In genomic region chr16:11989238-11990160, GRCh38 we compare ENCODE assay signal across 14 cellular contexts.
DNase-seq lines count a peak whose midpoint lies in the region; ATAC-seq and TF ChIP-seq lines count a peak whose summit lies in the region.
"Had no signal": no experiment of that assay in that cellular context is flagged by ENCODE, and none has a peak within 500 bp of the region (broad histone marks: within the 10 kb centered on the region; RNA-seq: fewer than 3 reads in every experiment).

No MANE protein-coding gene starts in this region.

- CTCF ChIA-PET in GM10248 (lab: Yijun Ruan, JAX): interaction anchor here (1.0 to 2.8 kb wide), 3 partner anchors 9 to 40 kb away, joined by 3 to 8 read pairs (median 3); partner anchors contain the start of gene SNX29

- TF ChIP-seq CTCF in GM10248 (IDR thresholded peaks at IDR 0.05; ENCODE audit: control extremely low read depth, extremely low read depth, low read depth, missing control alignments) (no peak), fibroblast of mammary gland (conservative IDR thresholded peaks at IDR 0.05; ENCODE audit: control insufficient read depth, insufficient read depth, low read depth, low read length) (no peak), tibial artery (IDR thresholded peaks at IDR 0.05) (no peak)

- ATAC-seq in HG03460 (IDR thresholded peaks at IDR 0.05; ENCODE audit: unreplicated experiment) (peak; percentile 39), GM18520 (IDR thresholded peaks at IDR 0.05; ENCODE audit: unreplicated experiment) (no peak)
- ATAC-seq: activated CD8-positive, alpha-beta T cell treated with anti-CD3 and anti-CD28 coated beads for 36 hours had no signal

- no peaks in the 10 kb centered on the region for H3K36me3 ChIP-seq in tibial artery
- H3K36me3 ChIP-seq: breast epithelium, Peyer's patch had no signal

- H3K4me3 ChIP-seq in fibroblast of mammary gland (ENCODE audit: control insufficient read depth, low read depth, low read length): no peak overlapping the region
- H3K4me3 ChIP-seq in tibial artery: no peak overlapping the region
- H3K4me3 ChIP-seq: breast epithelium, Peyer's patch had no signal

- intact Hi-C loops in tibial artery (cut with DNase I; ENCODE audit: low total_unique reads): no loop called here

- POLR2A ChIA-PET in GM10248 (lab: Yijun Ruan, JAX): no interaction called here

- H3K27me3 ChIP-seq in tibial artery: no peaks in the 10 kb centered on the region
- H3K27me3 ChIP-seq: breast epithelium, Peyer's patch had no signal

- H3K27ac ChIP-seq in tibial artery: no peak overlapping the region
- H3K27ac ChIP-seq: breast epithelium, Peyer's patch had no signal

- DNase-seq in GM10248 (ENCODE audit: extremely low spot score): peak; percentile 47
- DNase-seq in fibroblast of mammary gland (ENCODE audit: low read depth): peak; percentile 39
- peak in 46 of 56 donors; percentile 10 to 78 (median 50) for DNase-seq in nucleus accumbens (lab: John Stamatoyannopoulos, UW)
- DNase-seq in NCI-H2196 (lab: John Stamatoyannopoulos, UW; ENCODE audit: unreplicated experiment): no peak
- no peak for DNase-seq in SW480 (ENCODE audit: low spot score)
- no peak for DNase-seq in tibial artery
- DNase-seq: activated CD8-positive, alpha-beta T cell treated with anti-CD3 and anti-CD28 coated beads for 36 hours; activated gamma-delta T cell treated with Interleukin-2 at 50 U/mL for 16 hours; AML-193; NCI-H345; Peyer's patch had no signal

- H3K4me1 ChIP-seq in tibial artery: no peaks in the 10 kb centered on the region
- H3K4me1 ChIP-seq: breast epithelium, Peyer's patch had no signal

- H3K9me3 ChIP-seq in tibial artery: no peaks in the 10 kb centered on the region
- H3K9me3 ChIP-seq: breast epithelium, Peyer's patch had no signal

Comparison
In these comparisons a context has a peak if more than half of its experiments do, and no peak if none do; other contexts are left out.
1. DNase-seq: peak in GM10248 (single experiment), fibroblast of mammary gland (single experiment) and nucleus accumbens (46 of 56); none in NCI-H2196 (single experiment), SW480 (single experiment) and tibial artery (0 of 2).